Comparison of ENCODE assay signal across 8 cellular contexts in the genomic region with DNA sequence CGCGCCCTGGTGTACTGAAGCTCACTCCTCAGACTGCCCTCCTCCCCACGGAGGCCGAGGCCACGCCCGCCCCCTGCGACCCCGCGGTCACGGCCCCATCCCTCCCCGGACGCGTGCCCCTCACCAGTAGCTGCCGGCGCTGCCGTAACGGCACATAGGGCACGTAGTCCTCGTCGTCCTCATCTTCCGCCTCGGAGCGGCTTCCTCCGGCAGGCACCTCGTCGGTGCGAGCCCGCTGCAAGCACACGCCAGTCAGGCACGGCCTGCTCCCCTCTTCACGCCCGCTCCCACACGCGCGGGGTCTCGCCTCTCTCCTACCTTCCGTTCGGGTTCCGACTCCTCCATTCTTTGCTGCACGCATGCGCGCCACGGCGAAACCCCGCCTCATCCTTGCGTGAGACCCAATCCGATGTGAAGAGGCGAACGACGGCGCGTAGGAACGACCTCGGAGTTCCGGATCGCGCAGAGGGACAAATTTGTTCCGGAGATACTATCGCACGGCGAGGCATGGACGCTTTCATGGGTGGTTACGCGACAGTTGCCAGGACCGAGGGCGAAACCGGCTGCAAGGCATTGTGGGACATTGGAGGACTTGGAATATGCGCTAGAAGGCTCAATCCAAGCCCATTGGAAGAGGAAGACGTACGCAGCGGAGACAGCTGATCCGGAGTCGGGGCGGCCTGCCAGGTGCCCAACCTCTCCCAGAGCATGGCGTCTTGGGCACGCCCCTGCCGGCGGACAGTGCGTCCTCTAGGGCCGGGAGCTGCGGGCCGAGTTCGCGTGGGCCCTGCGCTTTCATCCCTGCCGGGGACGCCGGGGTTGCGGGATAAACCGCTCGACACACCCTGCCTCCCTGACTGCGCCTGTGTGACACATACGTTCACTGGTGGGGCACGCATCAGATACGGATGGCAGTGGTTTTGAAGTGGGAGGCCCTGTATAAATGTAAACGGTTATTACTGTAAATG. TPM values are rescaled to one million over a fixed set of nuclear protein-coding genes. Genes with fewer than 3 reads are reported as not detected.
DNase-seq lines count a peak whose midpoint lies in the region; ATAC-seq and TF ChIP-seq lines count a peak whose summit lies in the region.

A gene (minus strand): TSS at position 361 of the 968 bp plus-strand sequence. CDS start 16 bp downstream, at position 345.

- H3K27ac ChIP-seq in IMR-90 (ENCODE audit: insufficient read depth, low read length) = peak within 1 kb of the TSS; percentile 84
- H3K27ac ChIP-seq in PC-3 (ENCODE audit: low read length) = peak within 1 kb of the TSS; percentile 70

- H3K9me2 ChIP-seq in PC-3 (replicated peaks; ENCODE audit: low read length) = no peaks in the 10 kb centered on the region

- CTCF ChIA-PET in IMR-90 (lab: Yijun Ruan, JAX) = no interaction called here
- CTCF ChIA-PET in PC-3 (lab: Charles Lee) = interaction anchor here (0.6 kb wide), 1 partner anchor 44 kb away, joined by 6 read pairs; a partner anchor contains a TSS

- no peaks in the 10 kb centered on the region for H3K9me3 ChIP-seq in IMR-90 (ENCODE audit: control insufficient read depth, insufficient read depth, low read length)
- H3K9me3 ChIP-seq in PC-3 (ENCODE audit: low read length) = no peaks in the 10 kb centered on the region
- H3K9me3 ChIP-seq in mononuclear cell (ENCODE audit: low read depth, low read length) = no peaks in the 10 kb centered on the region

- intact Hi-C loops in IMR-90 (cut with micrococcal nuclease) (loop anchor here (1.0 to 2.0 kb wide), 2 partner anchors 29 to 76 kb away; a partner anchor contains a TSS), PC-3 (cut with micrococcal nuclease) (loop anchor here (2.0 to 5.0 kb wide), 2 partner anchors 35 to 84 kb away; a partner anchor contains a TSS)

- peak within 1 kb of the TSS; percentile 72 for H2BK120ac ChIP-seq in IMR-90 (ENCODE audit: low read depth, low read length)

- no peak within 1 kb of the TSS for H2BK20ac ChIP-seq in IMR-90 (ENCODE audit: low read depth, low read length)

- H3K4me3 ChIP-seq in IMR-90 (ENCODE audit: insufficient read depth, low read depth, low read length) = peak within 1 kb of the TSS; percentile 70
- H3K4me3 ChIP-seq in PC-3 (ENCODE audit: low read length) = peak within 1 kb of the TSS; percentile 98
- peak within 1 kb of the TSS; percentile 96 for H3K4me3 ChIP-seq in epithelial cell of esophagus (ENCODE audit: low read length)
- peak within 1 kb of the TSS; percentile 83 for H3K4me3 ChIP-seq in mononuclear cell (ENCODE audit: low read length)

- H4K20me1 ChIP-seq in IMR-90 (ENCODE audit: insufficient read depth, low read length) (no peaks in the 10 kb centered on the region), PC-3 (ENCODE audit: low read length) (no peaks in the 10 kb centered on the region)

- H4K91ac ChIP-seq in IMR-90 (ENCODE audit: insufficient read depth, low read depth, low read length) = peak within 1 kb of the TSS; percentile 96

- 0% methylated on average over 80 of the region's 96 CpGs; no CpG with 5 or more reads in 1 of the 2 experiments for WGBS in IMR-90 (ENCODE audit: extremely low coverage in 2 of 2, insufficient read length in 1 of 2), 2 experiments

- POLR2A ChIA-PET in IMR-90 (lab: Charles Lee; ENCODE audit: unreplicated experiment) = interaction anchor here (1.3 kb wide), 1 partner anchor 20 kb away, joined by 4 read pairs; a partner anchor contains a TSS
- POLR2A ChIA-PET in PC-3 (lab: Charles Lee; ENCODE audit: unreplicated experiment) = interaction anchor here (0.5 to 0.7 kb wide), 4 partner anchors 21 to 168 kb away, joined by 3 to 6 read pairs (median 4); no protein-coding TSS in a partner anchor

- H3K4me2 ChIP-seq in IMR-90 (ENCODE audit: low read depth, low read length) (peak within 1 kb of the TSS; percentile 96), PC-3 (ENCODE audit: low read length) (peak within 1 kb of the TSS; percentile 93)

- no TSS peak for BruUV-seq in IMR-90 (replicated peaks; lab: Mats Ljungman, UMichigan)
- TSS peak; percentile 73 for BruUV-seq in PC-3 (replicated peaks; lab: Mats Ljungman, UMichigan)

- TF ChIP-seq CTCF in IMR-90 (conservative IDR thresholded peaks at IDR 0.05; ENCODE audit: low read depth, low read length) (no peak), PC-3 (conservative IDR thresholded peaks at IDR 0.05; ENCODE audit: low read depth, low read length) (no peak), epithelial cell of esophagus (IDR thresholded peaks at IDR 0.05; ENCODE audit: insufficient read depth, low read depth, low read length, missing control alignments) (no peak)

- H4K5ac ChIP-seq in IMR-90 (ENCODE audit: low read depth, low read length) = peak within 1 kb of the TSS; percentile 79

- peak within 1 kb of the TSS; percentile 64 for H3K56ac ChIP-seq in IMR-90 (ENCODE audit: extremely low read depth, insufficient read depth, low read length)

- peak within 1 kb of the TSS; percentile 33; the same call in 1 of the 2 replicates for H3K18ac ChIP-seq in IMR-90 (ENCODE audit: low read depth, low read length)

- H3K79me1 ChIP-seq in IMR-90 (ENCODE audit: low read depth in 1 of 2, low read length in 2 of 2) = peaks cover 27 to 55% of the 10 kb centered on the region in 2 experiments

- H3K36me3 ChIP-seq in IMR-90 (ENCODE audit: control insufficient read depth, insufficient read depth, low read length) (peaks cover 65% of the 10 kb centered on the region), PC-3 (ENCODE audit: low read depth, low read length) (peaks cover 37% of the 10 kb centered on the region)

- peak within 1 kb of the TSS; percentile 48 to 97 for H4K8ac ChIP-seq in IMR-90 (ENCODE audit: low read depth in 2 of 2, low read length in 2 of 2)

- H2BK5ac ChIP-seq in IMR-90 (ENCODE audit: low read depth, low read length, poor library complexity, severe bottlenecking) = peak within 1 kb of the TSS; percentile 91

- H2BK15ac ChIP-seq in IMR-90 (ENCODE audit: low read depth, low read length) = no peak within 1 kb of the TSS

- H3K79me2 ChIP-seq in PC-3 (ENCODE audit: low read length) = peaks cover 45% of the 10 kb centered on the region

- peak within 1 kb of the TSS; percentile 94 for H3K23ac ChIP-seq in IMR-90 (ENCODE audit: low read depth, low read length)

- no peak for TF ChIP-seq RAD21 in IMR-90 (IDR thresholded peaks at IDR 0.05; ENCODE audit: low read length)

- peaks cover 7% of the 10 kb centered on the region for H3K4me1 ChIP-seq in IMR-90 (ENCODE audit: control insufficient read depth, insufficient read depth, low read length)
- H3K4me1 ChIP-seq in PC-3 (ENCODE audit: insufficient read depth, low read length) = peaks cover 22% of the 10 kb centered on the region
- H3K4me1 ChIP-seq in mononuclear cell (ENCODE audit: insufficient read depth, low read length) = peaks cover 31% of the 10 kb centered on the region

- H2AFZ ChIP-seq in IMR-90 (replicated peaks; ENCODE audit: low read length, poor library complexity) (peak within 1 kb of the TSS; percentile 99), PC-3 (ENCODE audit: low read length) (peak within 1 kb of the TSS; percentile 72)

- ATAC-seq in GM21528 (IDR thresholded peaks at IDR 0.05; ENCODE audit: low FRiP score, unreplicated experiment) (peak; percentile 73), IMR-90 (ENCODE audit: low read depth) (peak; percentile 89), PC-3 (peak; percentile 86)

- H3K9ac ChIP-seq in IMR-90 (ENCODE audit: low read depth, low read length) (peak within 1 kb of the TSS; percentile 88), PC-3 (ENCODE audit: low read length) (peak within 1 kb of the TSS; percentile 92)

- H3K4ac ChIP-seq in IMR-90 (ENCODE audit: low read depth, low read length) = peak within 1 kb of the TSS; percentile 95

- H2AK9ac ChIP-seq in IMR-90 (replicated peaks; ENCODE audit: low read depth, low read length, poor library complexity) = peak within 1 kb of the TSS; percentile 98

- H3K27me3 ChIP-seq in IMR-90 (ENCODE audit: control insufficient read depth, insufficient read depth, low read length) = no peaks in the 10 kb centered on the region
- H3K27me3 ChIP-seq in PC-3 (ENCODE audit: low read length) = no peaks in the 10 kb centered on the region
- no peaks in the 10 kb centered on the region for H3K27me3 ChIP-seq in mononuclear cell (ENCODE audit: insufficient read depth, low read length)

- no peaks in the 10 kb centered on the region for H3F3A ChIP-seq in PC-3 (ENCODE audit: low read length, unreplicated experiment)

- DNase-seq in DMS153 (lab: John Stamatoyannopoulos, UW) = peak; percentile 89
- peak; percentile 99 for DNase-seq in IMR-90
- DNase-seq in PC-3 = peak; percentile 99
- DNase-seq in activated T-cell treated with anti-CD3 and anti-CD28 coated beads for 48 hours (ENCODE audit: low read depth) = peak; percentile 94
- DNase-seq in epithelial cell of esophagus (ENCODE audit: low read depth) = peak; percentile 99
- DNase-seq in stimulated activated CD8-positive, alpha-beta memory T cell treated with anti-CD3 and anti-CD28 coated beads, Interleukin-4, amount 100 ng/mL, for 1 hour (ENCODE audit: low read depth in 2 of 2, low spot score in 1 of 2) = peak; percentile 83 to 91

- H3K9me1 ChIP-seq in IMR-90 (ENCODE audit: insufficient read depth, low read length) = 0 out of 2 replicates have a peak, but pooled peaks cover 4% of the 10 kb centered on the region

- peak within 1 kb of the TSS; percentile 91 for H2AK5ac ChIP-seq in IMR-90 (ENCODE audit: low read depth, low read length)

- peak; percentile 51; the same call in 1 of the 2 replicates for TF ChIP-seq POLR2A in IMR-90 (IDR thresholded peaks at IDR 0.05; ENCODE audit: low read depth, low read length)

- H3K14ac ChIP-seq in IMR-90 (replicated peaks; ENCODE audit: low read depth, low read length) = peak within 1 kb of the TSS; percentile 92

- dilution Hi-C loops in IMR-90 (cut with HindIII; ENCODE audit: low sequenced_read_pairs, unreplicated experiment) = no loop called here

- in situ Hi-C loops in IMR-90 (cut with MboI; ENCODE audit: low sequenced_read_pairs) = no loop called here

TF ChIP-seq in IMR-90, 13 proteins besides CTCF, POLR2A, EP300 and RAD21 (continues in another document):
- TF ChIP-seq MAZ (IDR thresholded peaks at IDR 0.05; ENCODE audit: borderline replicate concordance, low read depth, low read length) (peak; percentile 62; the same call in 1 of the 2 replicates), NFE2L2 (IDR thresholded peaks at IDR 0.05; ENCODE audit: low read depth, low read length) (no peak), CEBPB (IDR thresholded peaks at IDR 0.05; ENCODE audit: low read depth, low read length) (no peak), MXI1 (IDR thresholded peaks at IDR 0.05; ENCODE audit: borderline replicate concordance, low read depth, low read length) (peak; percentile 95), RCOR1 (IDR thresholded peaks at IDR 0.05; ENCODE audit: insufficient replicate concordance, low read length) (peak; percentile 60), RFX5 (IDR thresholded peaks at IDR 0.05; ENCODE audit: low read depth, low read length) (peak; percentile 88)

RNA-seq across cellular contexts. Expression of the gene that starts here (rescaled TPM):
- total RNA-seq in IMR-90 (2012; rRNA removed) (130 and 141 TPM in 2 replicates), PC-3 (2014; rRNA removed) (260 and 318 TPM in 2 replicates), mononuclear cell (33.4 TPM)
- 160 and 170 TPM in 2 replicates for polyA plus RNA-seq in IMR-90 (2012; rRNA removed)
- polyA plus RNA-seq in IMR-90 (2012; cell fraction: cytosol; rRNA removed) = 124 and 130 TPM in 2 replicates
- polyA plus RNA-seq in IMR-90 (2012; cell fraction: nucleus; rRNA removed; ENCODE audit: low replicate concordance) = 358 and 582 TPM in 2 replicates

Comparison
In these comparisons a context has a peak if more than half of its experiments do, and no peak if none do; other contexts are left out.
1. Peak in every context shown above with its lines: DNase-seq, ATAC-seq, H3K4me3 ChIP-seq and H3K27ac ChIP-seq.